In genomic region chr2:206432432-206433082, GRCh38 we compare ENCODE assay signal across 2 cellular contexts.
TF ChIP-seq lines count a peak whose summit lies in the region.

No MANE protein-coding gene starts in this region.

TF ChIP-seq in GM23338, 12 proteins besides CTCF, POLR2A, EP300 and RAD21:
- TF ChIP-seq REST (IDR thresholded peaks at IDR 0.05; ENCODE audit: unreplicated experiment) (no peak), ZNF114 (CRISPR knock-in tag; IDR thresholded peaks at IDR 0.05) (no peak), ZNF331 (CRISPR knock-in tag; IDR thresholded peaks at IDR 0.05; ENCODE audit: low read depth) (no peak), EZH2 (IDR thresholded peaks at IDR 0.05; ENCODE audit: low read depth, unreplicated experiment) (no peak), ZNF462 (CRISPR knock-in tag; IDR thresholded peaks at IDR 0.05) (no peak), CREB1 (CRISPR knock-in tag; IDR thresholded peaks at IDR 0.05; ENCODE audit: low read depth) (no peak), ETS1 (IDR thresholded peaks at IDR 0.05) (no peak), JUNB (IDR thresholded peaks at IDR 0.05; ENCODE audit: unreplicated experiment) (no peak), NANOG (IDR thresholded peaks at IDR 0.05; ENCODE audit: borderline replicate concordance) (no peak), POLR2AphosphoS5 (IDR thresholded peaks at IDR 0.05; ENCODE audit: low read depth) (no peak), STAT1 (IDR thresholded peaks at IDR 0.05; ENCODE audit: unreplicated experiment) (no peak), EZH2phosphoT487 (IDR thresholded peaks at IDR 0.05; ENCODE audit: unreplicated experiment) (no peak)

TF ChIP-seq in SK-N-SH, 30 proteins besides CTCF, POLR2A, EP300 and RAD21:
- TF ChIP-seq EZH2phosphoT487 (IDR thresholded peaks at IDR 0.05; ENCODE audit: borderline replicate concordance, low read depth) (no peak), TEAD4 (IDR thresholded peaks at IDR 0.05; ENCODE audit: borderline replicate concordance, insufficient read depth) (0 out of 2 replicates have a peak, but pooled peaks have one; percentile 8), RCOR1 (IDR thresholded peaks at IDR 0.05; ENCODE audit: low read length) (peak; percentile 68)
